ENCODE assay signal across 8 cellular contexts in genomic region chr20:46119028-46119546, GRCh38. TPM values are rescaled to one million over a fixed set of nuclear protein-coding genes. Genes with fewer than 3 reads are reported as not detected.
DNase-seq lines count a peak whose midpoint lies in the region; ATAC-seq, FAIRE-seq and TF ChIP-seq lines count a peak whose summit lies in the region.

No MANE protein-coding gene starts in this region.

- FAIRE-seq in GM18507 (lab: Jason Lieb, UNC): peak; percentile 90

- H3K4me1 ChIP-seq in sigmoid colon: peaks cover 0 to 45% (median 20%) of the 10 kb centered on the region in 4 donors

- peak overlapping the region; percentile 77 to 87 (median 82) for H3K27ac ChIP-seq in sigmoid colon

- H3K27me3 ChIP-seq in sigmoid colon: no peaks in the 10 kb centered on the region

- in situ Hi-C loops in astrocyte of the cerebellum (cut with HindIII; ENCODE audit: low sequenced_read_pairs): no loop called here

- H3K4me3 ChIP-seq in astrocyte of the cerebellum (ENCODE audit: low read depth, low read length) (peak overlapping the region; percentile 43), sigmoid colon (peak overlapping the region in 3 of 4 donors; percentile 45 to 55 (median 52))

- TF ChIP-seq CTCF in astrocyte of the cerebellum (IDR thresholded peaks at IDR 0.05; ENCODE audit: low read depth, low read length, missing control alignments) (no peak), sigmoid colon (IDR thresholded peaks at IDR 0.05) (no peak)

- no peak for TF ChIP-seq EP300 in sigmoid colon (IDR thresholded peaks at IDR 0.05)

- H3K9me3 ChIP-seq in sigmoid colon: no peaks in the 10 kb centered on the region

- peak; percentile 34 for ATAC-seq in HG02610 (IDR thresholded peaks at IDR 0.05; ENCODE audit: unreplicated experiment)

- 44 to 45% methylated on average over 2 of the region's 2 CpGs for WGBS in sigmoid colon, 2 donors

- no peak for TF ChIP-seq POLR2A in sigmoid colon (IDR thresholded peaks at IDR 0.05)

- intact Hi-C loops in sigmoid colon (cut with DNase I): no loop called here

- H3K36me3 ChIP-seq in sigmoid colon: peaks cover 0 to 21% (median 1%) of the 10 kb centered on the region in 4 donors

- DNase-seq in GM18507 (ENCODE audit: extremely low spot score, insufficient read length, low read depth) (no peak), astrocyte of the cerebellum (ENCODE audit: low read depth) (no peak), sigmoid colon (no peak), A172 (ENCODE audit: low spot score) (no peak), NCI-H345 (lab: John Stamatoyannopoulos, UW) (no peak), dermis blood vessel endothelial cell (no peak)
- no peak for DNase-seq in activated CD4-positive, CD25-positive, alpha-beta regulatory T cell (lab: John Stamatoyannopoulos, UW)

RNA-seq across cellular contexts. Expression of gene CD40, which starts 1.0 kb away (rescaled TPM):
- total RNA-seq in sigmoid colon (10 to 100 TPM in 2 of 4 donors, 1 to 10 TPM in 2; 5.0 to 15.6 (median 11.1) TPM), dermis blood vessel endothelial cell (19.4 and 21.3 TPM in 2 replicates)
- polyA plus RNA-seq in sigmoid colon: 10 to 100 TPM in 1 of 3 donors, 1 to 10 TPM in 2; 3.6 to 25.2 (median 7.9) TPM
- not detected in 2 replicates for total RNA-seq in A172 (2014; rRNA removed; shearing (Covaris generic))

RNA-seq across cellular contexts. Expression of gene NCOA5, which starts 29.3 kb away (rescaled TPM):
- total RNA-seq in sigmoid colon (10 to 100 TPM; 22.4 to 39.2 (median 29.5) TPM), dermis blood vessel endothelial cell (16.7 and 18.6 TPM in 2 replicates)
- 10 to 100 TPM; 10.6 to 19.5 (median 11.4) TPM for polyA plus RNA-seq in sigmoid colon
- 31.2 and 40.3 TPM in 2 replicates for total RNA-seq in A172 (2014; rRNA removed; shearing (Covaris generic))
